Comparison of ENCODE assay signal across 1 cellular context in genomic region chr6:19851273-19852089, GRCh38.
TF ChIP-seq lines count a peak whose summit lies in the region.

No MANE protein-coding gene starts in this region.

TF ChIP-seq in HepG2, 621 proteins besides CTCF, POLR2A, EP300 and RAD21 (continued from another document and continues in another):
- TF ChIP-seq, protein P1, sequence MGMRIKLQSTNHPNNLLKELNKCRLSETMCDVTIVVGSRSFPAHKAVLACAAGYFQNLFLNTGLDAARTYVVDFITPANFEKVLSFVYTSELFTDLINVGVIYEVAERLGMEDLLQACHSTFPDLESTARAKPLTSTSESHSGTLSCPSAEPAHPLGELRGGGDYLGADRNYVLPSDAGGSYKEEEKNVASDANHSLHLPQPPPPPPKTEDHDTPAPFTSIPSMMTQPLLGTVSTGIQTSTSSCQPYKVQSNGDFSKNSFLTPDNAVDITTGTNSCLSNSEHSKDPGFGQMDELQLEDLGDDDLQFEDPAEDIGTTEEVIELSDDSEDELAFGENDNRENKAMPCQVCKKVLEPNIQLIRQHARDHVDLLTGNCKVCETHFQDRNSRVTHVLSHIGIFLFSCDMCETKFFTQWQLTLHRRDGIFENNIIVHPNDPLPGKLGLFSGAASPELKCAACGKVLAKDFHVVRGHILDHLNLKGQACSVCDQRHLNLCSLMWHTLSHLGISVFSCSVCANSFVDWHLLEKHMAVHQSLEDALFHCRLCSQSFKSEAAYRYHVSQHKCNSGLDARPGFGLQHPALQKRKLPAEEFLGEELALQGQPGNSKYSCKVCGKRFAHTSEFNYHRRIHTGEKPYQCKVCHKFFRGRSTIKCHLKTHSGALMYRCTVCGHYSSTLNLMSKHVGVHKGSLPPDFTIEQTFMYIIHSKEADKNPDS (CRISPR knock-in tag; IDR thresholded peaks at IDR 0.05), result no peak
- TF ChIP-seq ETV5 (CRISPR knock-in tag; IDR thresholded peaks at IDR 0.05; ENCODE audit: borderline replicate concordance) (no peak; the same call in 1 of the 2 replicates), ZNF512B (CRISPR knock-in tag; IDR thresholded peaks at IDR 0.05; ENCODE audit: borderline replicate concordance) (0 out of 2 replicates have a peak, but pooled peaks have one; percentile 41), HBP1 (CRISPR knock-in tag; IDR thresholded peaks at IDR 0.05; ENCODE audit: low read depth) (no peak), ARNTL (CRISPR knock-in tag; IDR thresholded peaks at IDR 0.05) (no peak), ZNF766 (CRISPR knock-in tag; IDR thresholded peaks at IDR 0.05; ENCODE audit: borderline replicate concordance) (no peak; the same call in 1 of the 2 replicates), ZBTB33 (CRISPR knock-in tag; IDR thresholded peaks at IDR 0.05) (no peak), MEIS2 (CRISPR knock-in tag; IDR thresholded peaks at IDR 0.05) (no peak), EZH2 (conservative IDR thresholded peaks at IDR 0.05; ENCODE audit: low read depth, low read length) (no peak), SIX1 (CRISPR knock-in tag; IDR thresholded peaks at IDR 0.05; ENCODE audit: borderline replicate concordance) (peak; percentile 72; the same call in 1 of the 2 replicates), SOX5 (CRISPR knock-in tag; IDR thresholded peaks at IDR 0.05; ENCODE audit: borderline replicate concordance) (0 out of 2 replicates have a peak, but pooled peaks have one; percentile 21), KDM2A (CRISPR knock-in tag; IDR thresholded peaks at IDR 0.05; ENCODE audit: borderline replicate concordance, low read depth) (0 out of 2 replicates have a peak, but pooled peaks have one; percentile 30), ZMYM3 (CRISPR knock-in tag; IDR thresholded peaks at IDR 0.05) (no peak), ZFP36 (IDR thresholded peaks at IDR 0.05; ENCODE audit: borderline replicate concordance, low read depth, low read length, partially characterized antibody) (no peak), SALL1 (CRISPR knock-in tag; IDR thresholded peaks at IDR 0.05) (no peak), ELK4 (CRISPR knock-in tag; IDR thresholded peaks at IDR 0.05; ENCODE audit: borderline replicate concordance) (no peak), PLRG1 (conservative IDR thresholded peaks at IDR 0.05) (no peak), ZNF282 (IDR thresholded peaks at IDR 0.05; ENCODE audit: partially characterized antibody) (no peak), ZNF431 (CRISPR knock-in tag; IDR thresholded peaks at IDR 0.05; ENCODE audit: borderline replicate concordance, low read depth) (no peak), TGIF2 (CRISPR knock-in tag; IDR thresholded peaks at IDR 0.05) (peak; percentile 69; the same call in 1 of the 2 replicates), ZNF382 (CRISPR knock-in tag; IDR thresholded peaks at IDR 0.05; ENCODE audit: borderline replicate concordance) (no peak), SMC3 (IDR thresholded peaks at IDR 0.05; ENCODE audit: low read length) (peak; percentile 93), ZNF576 (CRISPR knock-in tag; IDR thresholded peaks at IDR 0.05) (0 out of 2 replicates have a peak, but pooled peaks have one; percentile 22), PPARG (CRISPR knock-in tag; conservative IDR thresholded peaks at IDR 0.05) (no peak), MED1 (CRISPR knock-in tag; IDR thresholded peaks at IDR 0.05) (no peak), KLF6 (CRISPR knock-in tag; IDR thresholded peaks at IDR 0.05) (0 out of 2 replicates have a peak, but pooled peaks have one; percentile 27), ZNF44 (CRISPR knock-in tag; IDR thresholded peaks at IDR 0.05) (0 out of 2 replicates have a peak, but pooled peaks have one; percentile 66), KDM3A (CRISPR knock-in tag; IDR thresholded peaks at IDR 0.05; ENCODE audit: low read depth) (no peak), ZNF580 (CRISPR knock-in tag; IDR thresholded peaks at IDR 0.05; ENCODE audit: borderline replicate concordance, low read depth) (no peak), ZBTB7B (CRISPR knock-in tag; IDR thresholded peaks at IDR 0.05) (no peak), MATR3 (CRISPR knock-in tag; IDR thresholded peaks at IDR 0.05) (no peak), ZNF614 (CRISPR knock-in tag; IDR thresholded peaks at IDR 0.05; ENCODE audit: borderline replicate concordance) (0 out of 2 replicates have a peak, but pooled peaks have one; percentile 22), IRF2 (CRISPR knock-in tag; IDR thresholded peaks at IDR 0.05) (0 out of 2 replicates have a peak, but pooled peaks have one; percentile 41), ZNF574 (CRISPR knock-in tag; IDR thresholded peaks at IDR 0.05) (0 out of 2 replicates have a peak, but pooled peaks have one; percentile 16), ZNF547 (CRISPR knock-in tag; IDR thresholded peaks at IDR 0.05) (0 out of 2 replicates have a peak, but pooled peaks have one; percentile 19), ZNF792 (CRISPR knock-in tag; IDR thresholded peaks at IDR 0.05) (no peak), TBL1XR1 (IDR thresholded peaks at IDR 0.05; ENCODE audit: borderline replicate concordance, low read length, partially characterized antibody) (no peak)
- TF ChIP-seq, protein P2, sequence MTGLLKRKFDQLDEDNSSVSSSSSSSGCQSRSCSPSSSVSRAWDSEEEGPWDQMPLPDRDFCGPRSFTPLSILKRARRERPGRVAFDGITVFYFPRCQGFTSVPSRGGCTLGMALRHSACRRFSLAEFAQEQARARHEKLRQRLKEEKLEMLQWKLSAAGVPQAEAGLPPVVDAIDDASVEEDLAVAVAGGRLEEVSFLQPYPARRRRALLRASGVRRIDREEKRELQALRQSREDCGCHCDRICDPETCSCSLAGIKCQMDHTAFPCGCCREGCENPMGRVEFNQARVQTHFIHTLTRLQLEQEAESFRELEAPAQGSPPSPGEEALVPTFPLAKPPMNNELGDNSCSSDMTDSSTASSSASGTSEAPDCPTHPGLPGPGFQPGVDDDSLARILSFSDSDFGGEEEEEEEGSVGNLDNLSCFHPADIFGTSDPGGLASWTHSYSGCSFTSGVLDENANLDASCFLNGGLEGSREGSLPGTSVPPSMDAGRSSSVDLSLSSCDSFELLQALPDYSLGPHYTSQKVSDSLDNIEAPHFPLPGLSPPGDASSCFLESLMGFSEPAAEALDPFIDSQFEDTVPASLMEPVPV (CRISPR knock-in tag; IDR thresholded peaks at IDR 0.05), result 0 out of 2 replicates have a peak, but pooled peaks have one; percentile 10
- TF ChIP-seq, protein P3, sequence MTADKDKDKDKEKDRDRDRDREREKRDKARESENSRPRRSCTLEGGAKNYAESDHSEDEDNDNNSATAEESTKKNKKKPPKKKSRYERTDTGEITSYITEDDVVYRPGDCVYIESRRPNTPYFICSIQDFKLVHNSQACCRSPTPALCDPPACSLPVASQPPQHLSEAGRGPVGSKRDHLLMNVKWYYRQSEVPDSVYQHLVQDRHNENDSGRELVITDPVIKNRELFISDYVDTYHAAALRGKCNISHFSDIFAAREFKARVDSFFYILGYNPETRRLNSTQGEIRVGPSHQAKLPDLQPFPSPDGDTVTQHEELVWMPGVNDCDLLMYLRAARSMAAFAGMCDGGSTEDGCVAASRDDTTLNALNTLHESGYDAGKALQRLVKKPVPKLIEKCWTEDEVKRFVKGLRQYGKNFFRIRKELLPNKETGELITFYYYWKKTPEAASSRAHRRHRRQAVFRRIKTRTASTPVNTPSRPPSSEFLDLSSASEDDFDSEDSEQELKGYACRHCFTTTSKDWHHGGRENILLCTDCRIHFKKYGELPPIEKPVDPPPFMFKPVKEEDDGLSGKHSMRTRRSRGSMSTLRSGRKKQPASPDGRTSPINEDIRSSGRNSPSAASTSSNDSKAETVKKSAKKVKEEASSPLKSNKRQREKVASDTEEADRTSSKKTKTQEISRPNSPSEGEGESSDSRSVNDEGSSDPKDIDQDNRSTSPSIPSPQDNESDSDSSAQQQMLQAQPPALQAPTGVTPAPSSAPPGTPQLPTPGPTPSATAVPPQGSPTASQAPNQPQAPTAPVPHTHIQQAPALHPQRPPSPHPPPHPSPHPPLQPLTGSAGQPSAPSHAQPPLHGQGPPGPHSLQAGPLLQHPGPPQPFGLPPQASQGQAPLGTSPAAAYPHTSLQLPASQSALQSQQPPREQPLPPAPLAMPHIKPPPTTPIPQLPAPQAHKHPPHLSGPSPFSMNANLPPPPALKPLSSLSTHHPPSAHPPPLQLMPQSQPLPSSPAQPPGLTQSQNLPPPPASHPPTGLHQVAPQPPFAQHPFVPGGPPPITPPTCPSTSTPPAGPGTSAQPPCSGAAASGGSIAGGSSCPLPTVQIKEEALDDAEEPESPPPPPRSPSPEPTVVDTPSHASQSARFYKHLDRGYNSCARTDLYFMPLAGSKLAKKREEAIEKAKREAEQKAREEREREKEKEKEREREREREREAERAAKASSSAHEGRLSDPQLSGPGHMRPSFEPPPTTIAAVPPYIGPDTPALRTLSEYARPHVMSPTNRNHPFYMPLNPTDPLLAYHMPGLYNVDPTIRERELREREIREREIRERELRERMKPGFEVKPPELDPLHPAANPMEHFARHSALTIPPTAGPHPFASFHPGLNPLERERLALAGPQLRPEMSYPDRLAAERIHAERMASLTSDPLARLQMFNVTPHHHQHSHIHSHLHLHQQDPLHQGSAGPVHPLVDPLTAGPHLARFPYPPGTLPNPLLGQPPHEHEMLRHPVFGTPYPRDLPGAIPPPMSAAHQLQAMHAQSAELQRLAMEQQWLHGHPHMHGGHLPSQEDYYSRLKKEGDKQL (CRISPR knock-in tag; IDR thresholded peaks at IDR 0.05; ENCODE audit: low read depth), result 0 out of 2 replicates have a peak, but pooled peaks have one; percentile 28
